In genomic region chr14:53331921-53332320, GRCh38 we compare ENCODE assay signal across 23 cellular contexts.
"Had no signal": no experiment of that assay in that cellular context is flagged by ENCODE, and none has a peak within 500 bp of the region (broad histone marks: within the 10 kb centered on the region; RNA-seq: fewer than 3 reads in every experiment).

No MANE protein-coding gene starts in this region.

- H3K27me3 ChIP-seq: MG63, Peyer's patch, SJSA1 had no signal

- H3K4me1 ChIP-seq: Peyer's patch had no signal

- H3K9me3 ChIP-seq: MG63, Peyer's patch, SJSA1 had no signal

- H3K27ac ChIP-seq: Peyer's patch, RWPE1, SJSA1 had no signal

- DNase-seq: activated CD4-positive, alpha-beta T cell treated with anti-CD3 and anti-CD28 coated beads for 1 hour; activated CD4-positive, alpha-beta T cell treated with anti-CD3 and anti-CD28 coated beads, Interleukin-2, amount 10 ng/mL, durations not matched to agents 24 days and 14 days; activated CD4-positive, alpha-beta T cell treated with anti-CD3 and anti-CD28 coated beads, Interleukin-2, amount 50 U/mL, for 48 hours; activated CD8-positive, alpha-beta memory T cell treated with anti-CD3 and anti-CD28 coated beads, Interleukin-2, amount 10 ng/mL, durations not matched to agents 7 days and 5 days; activated effector memory CD4-positive, alpha-beta T cell treated with Interleukin-2 at 50 U/mL for 16 hours; activated naive CD4-positive, alpha-beta T cell treated with anti-CD3 and anti-CD28 coated beads, Interleukin-2, amount 10 ng/mL, durations not matched to agents 7 days and 5 days; activated naive CD8-positive, alpha-beta T cell treated with anti-CD3 and anti-CD28 coated beads for 36 hours; activated T-cell treated with anti-CD3 and anti-CD28 coated beads, Interleukin-2, amount 50 U/mL, for 24 hours; anterior cingulate cortex; MV-4-11; NCI-H1092 treated with DMSO at 0.1 percent for 48 hours; NCI-H1417 treated with DMSO at 0.1 percent for 48 hours; NCI-H187; NCI-H2081; NCI-H510A treated with DMSO at 0.1 percent for 48 hours; NCI-H69; Peyer's patch; SHP77; SW 1271 had no signal

- H3K36me3 ChIP-seq: MG63, Peyer's patch, SJSA1 had no signal

- H3K4me3 ChIP-seq: MG63, Peyer's patch, SJSA1 had no signal

- ATAC-seq: activated CD8-positive, alpha-beta memory T cell treated with anti-CD3 and anti-CD28 coated beads, Interleukin-2, amount 10 ng/mL, durations not matched to agents 7 days and 5 days; SK-N-SH treated with all-trans-retinoic acid at 6 μM for 48 hours had no signal
